ENCODE assay signal across 8 cellular contexts in the genomic region with DNA sequence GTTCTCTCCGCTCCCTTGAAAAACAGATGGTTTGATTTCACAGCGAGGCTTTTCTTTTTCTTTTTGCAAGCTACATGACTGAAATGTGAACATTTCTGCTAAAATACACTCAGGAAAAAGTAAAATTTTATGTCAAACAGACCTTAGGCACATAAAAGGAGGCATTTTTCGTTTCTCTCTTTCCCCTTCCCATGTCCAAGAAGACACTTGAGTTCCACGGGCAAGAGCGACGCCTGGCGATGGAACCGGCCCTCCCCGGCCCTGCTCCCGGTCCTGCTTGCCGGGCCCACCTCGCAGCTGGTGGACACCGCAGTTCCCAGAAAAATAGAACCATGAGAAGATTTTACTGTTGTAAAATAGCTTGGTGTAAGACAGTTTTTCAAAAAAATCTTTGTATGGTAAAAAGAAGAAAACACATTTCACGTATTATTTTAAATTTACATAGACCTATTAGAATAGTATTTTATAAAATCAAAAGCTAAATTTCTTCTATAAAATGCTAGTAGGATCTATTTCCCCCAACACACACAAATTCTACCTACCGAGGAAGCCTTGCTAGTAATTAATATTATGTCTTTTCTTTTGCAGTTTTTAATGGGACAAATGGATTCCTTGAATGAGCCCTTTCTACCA. TPM values are rescaled to one million over a fixed set of nuclear protein-coding genes. Genes with fewer than 3 reads are reported as not detected.
A peak's percentile ranks its signal among the peaks of the same experiment; 100 is the strongest.
DNase-seq lines count a peak whose midpoint lies in the region; ATAC-seq lines count a peak whose summit lies in the region.

No MANE protein-coding gene starts in this region.

- H3K9me3 Mint-ChIP-seq in activated naive CD8-positive, alpha-beta T cell treated with anti-CD3 and anti-CD28 coated beads, Interleukin-2, amount 50 U/mL, for 24 hours, result no peaks in the 10 kb centered on the region

- H3K36me3 ChIP-seq in urinary bladder (ENCODE audit: insufficient read depth), result no peaks in the 10 kb centered on the region

- no peak overlapping the region for H3K27ac Mint-ChIP-seq in activated naive CD8-positive, alpha-beta T cell treated with anti-CD3 and anti-CD28 coated beads, Interleukin-2, amount 50 U/mL, for 24 hours

- H3K27me3 Mint-ChIP-seq in activated naive CD8-positive, alpha-beta T cell treated with anti-CD3 and anti-CD28 coated beads, Interleukin-2, amount 50 U/mL, for 24 hours, result peaks cover 43% of the 10 kb centered on the region

- peaks cover 8% of the 10 kb centered on the region for H3K4me1 Mint-ChIP-seq in activated naive CD8-positive, alpha-beta T cell treated with anti-CD3 and anti-CD28 coated beads, Interleukin-2, amount 50 U/mL, for 24 hours

- 7% methylated on average over 15 of the region's 15 CpGs for WGBS in urinary bladder

- peak; percentile 36 for ATAC-seq in activated naive CD8-positive, alpha-beta T cell treated with anti-CD3 and anti-CD28 coated beads, Interleukin-2, amount 50 U/mL, for 24 hours

- no peak overlapping the region for H3K27ac ChIP-seq in urinary bladder (ENCODE audit: low read depth)

- DNase-seq in NCI-H82 (lab: John Stamatoyannopoulos, UW) (peak; percentile 61), NCI-H82 treated with DMSO at 0.1 percent for 48 hours (lab: John Stamatoyannopoulos, UW; ENCODE audit: unreplicated experiment) (no peak), NOMO-1 treated with dmso at 0.1 percent for 144 hours (lab: John Stamatoyannopoulos, UW; ENCODE audit: unreplicated experiment) (peak; percentile 9), glomerular visceral epithelial cell (ENCODE audit: extremely low spot score) (peak; percentile 63), nucleus accumbens (lab: John Stamatoyannopoulos, UW) (peak in 52 of 56 donors; percentile 4 to 85 (median 62)), SKM-1 treated with dmso at 0.1 percent for 144 hours (lab: John Stamatoyannopoulos, UW; ENCODE audit: unreplicated experiment) (no peak)
- peak; percentile 61 for DNase-seq in activated naive CD8-positive, alpha-beta T cell treated with anti-CD3 and anti-CD28 coated beads, Interleukin-2, amount 50 U/mL, for 24 hours

- peak overlapping the region; percentile 67 for H3K4me3 Mint-ChIP-seq in activated naive CD8-positive, alpha-beta T cell treated with anti-CD3 and anti-CD28 coated beads, Interleukin-2, amount 50 U/mL, for 24 hours

- H3K36me3 Mint-ChIP-seq in activated naive CD8-positive, alpha-beta T cell treated with anti-CD3 and anti-CD28 coated beads, Interleukin-2, amount 50 U/mL, for 24 hours (ENCODE audit: low read depth), result no peaks in the 10 kb centered on the region

- peak overlapping the region; percentile 64 for H3K4me3 ChIP-seq in urinary bladder (ENCODE audit: low read depth, low read length)

- peaks cover 4% of the 10 kb centered on the region for H3K4me1 ChIP-seq in urinary bladder (ENCODE audit: insufficient read depth)

RNA-seq across cellular contexts. Expression of a gene that starts 2.3 kb away (rescaled TPM):
- 6.7 TPM for total RNA-seq in urinary bladder
- polyA plus RNA-seq in urinary bladder, result 14.5 TPM

RNA-seq across cellular contexts. Expression of a gene that starts 25.5 kb away (rescaled TPM):
- total RNA-seq in urinary bladder, result 132 TPM
- 84.5 TPM for polyA plus RNA-seq in urinary bladder

RNA-seq across cellular contexts. Expression of a gene that starts 26.4 kb away (rescaled TPM):
- total RNA-seq in urinary bladder, result 155 TPM
- 24.5 TPM for polyA plus RNA-seq in urinary bladder

Comparison
In these comparisons a context has a peak if more than half of its experiments do, and no peak if none do; other contexts are left out.
1. DNase-seq: peak in NCI-H82 (single experiment), NOMO-1 treated with dmso at 0.1 percent for 144 hours (single experiment), activated naive CD8-positive, alpha-beta T cell treated with anti-CD3 and anti-CD28 coated beads, Interleukin-2, amount 50 U/mL, for 24 hours (single experiment), glomerular visceral epithelial cell (single experiment) and nucleus accumbens (52 of 56); none in NCI-H82 treated with DMSO at 0.1 percent for 48 hours (single experiment) and SKM-1 treated with dmso at 0.1 percent for 144 hours (single experiment).